Comparison of ENCODE assay signal across 8 cellular contexts in genomic region chr10:96374985-96375830, GRCh38. TPM values are rescaled to one million over a fixed set of nuclear protein-coding genes. Genes with fewer than 3 reads are reported as not detected.
DNase-seq lines count a peak whose midpoint lies in the region; ATAC-seq and TF ChIP-seq lines count a peak whose summit lies in the region.

No MANE protein-coding gene starts in this region.

- H3K9ac ChIP-seq in Karpas-422 (ENCODE audit: low read length) = peak overlapping the region; percentile 49
- H3K9ac ChIP-seq in neural progenitor cell = no peak overlapping the region

- TF ChIP-seq EP300 in stomach (IDR thresholded peaks at IDR 0.05) = no peak

- 6 to 7% (median 6%) methylated on average over 34 to 36 of the region's 36 CpGs for WGBS in stomach, 5 donors

- H3K9me3 ChIP-seq in Karpas-422 (ENCODE audit: low read length) (no peaks in the 10 kb centered on the region), neural progenitor cell (ENCODE audit: low read depth) (no peaks in the 10 kb centered on the region), stomach (no peaks in the 10 kb centered on the region)

- intact Hi-C loops in stomach (cut with DNase I; ENCODE audit: low total_unique reads) = no loop called here

- H3K4me1 ChIP-seq in Karpas-422 (ENCODE audit: low read length) (peaks cover 15% of the 10 kb centered on the region), neural progenitor cell (no peaks in the 10 kb centered on the region), stomach (peaks cover 5 to 24% (median 17%) of the 10 kb centered on the region in 4 donors)

- peaks cover 2% of the 10 kb centered on the region for H3K36me3 Mint-ChIP-seq in neural progenitor cell

- DNase-seq in DMS153 treated with DMSO at 0.1 percent for 48 hours (lab: John Stamatoyannopoulos, UW; ENCODE audit: unreplicated experiment) = peak; percentile 68
- peak; percentile 87 for DNase-seq in Karpas-422
- peak; percentile 96 for DNase-seq in RWPE1 (ENCODE audit: low spot score)
- peak; percentile 51 for DNase-seq in activated effector memory CD4-positive, alpha-beta T cell treated with Interleukin-2 at 50 U/mL for 16 hours
- DNase-seq in foreskin fibroblast = peak; percentile 80 to 95
- peak; percentile 95 for DNase-seq in neural progenitor cell (ENCODE audit: low spot score)
- DNase-seq in stomach = peak; percentile 88

- no peak overlapping the region for H3K27ac Mint-ChIP-seq in neural progenitor cell

- peaks cover 12% of the 10 kb centered on the region for H3K27me3 Mint-ChIP-seq in neural progenitor cell (ENCODE audit: insufficient read depth, low read depth)

- peak overlapping the region; percentile 86 for H2AFZ ChIP-seq in Karpas-422 (ENCODE audit: low read length)
- H2AFZ ChIP-seq in neural progenitor cell (replicated peaks) = peak overlapping the region; percentile 98

- POLR2A ChIA-PET in RWPE1 (lab: Yijun Ruan, JAX; ENCODE audit: low non-redundant PET) = no interaction called here

- H4K20me1 ChIP-seq in Karpas-422 (ENCODE audit: insufficient read depth, low read depth, low read length) = no peaks in the 10 kb centered on the region
- H4K20me1 ChIP-seq in neural progenitor cell (ENCODE audit: low read depth) = no peaks in the 10 kb centered on the region

- H3K4me3 ChIP-seq in Karpas-422 (ENCODE audit: low read length) (peak overlapping the region; percentile 62), foreskin fibroblast (ENCODE audit: low read depth in 1 of 2, low read length in 2 of 2) (peak overlapping the region; percentile 45 to 60), neural progenitor cell (peak overlapping the region; percentile 49), stomach (peak overlapping the region; percentile 30 to 47 (median 43))

- peak overlapping the region; percentile 70 for H3K4me2 ChIP-seq in Karpas-422 (ENCODE audit: low read depth, low read length, poor library complexity, severe bottlenecking)
- H3K4me2 ChIP-seq in neural progenitor cell = peak overlapping the region; percentile 87

- H3K36me3 ChIP-seq in Karpas-422 (ENCODE audit: insufficient read depth, low read length) (no peaks in the 10 kb centered on the region), neural progenitor cell (no peaks in the 10 kb centered on the region), stomach (no peaks in the 10 kb centered on the region)

- H3K4me1 Mint-ChIP-seq in neural progenitor cell = peaks cover 23% of the 10 kb centered on the region

- no peaks in the 10 kb centered on the region for H3K9me3 Mint-ChIP-seq in neural progenitor cell

- no peaks in the 10 kb centered on the region for H3K9me2 ChIP-seq in Karpas-422 (replicated peaks; ENCODE audit: insufficient read depth, low read length)

- no peak for TF ChIP-seq POLR2A in stomach (IDR thresholded peaks at IDR 0.05)

- H3K4me3 Mint-ChIP-seq in neural progenitor cell = peak overlapping the region; percentile 0

- H3K27me3 ChIP-seq in Karpas-422 (ENCODE audit: low read length) (no peaks in the 10 kb centered on the region), neural progenitor cell (peaks cover 10% of the 10 kb centered on the region), stomach (no peaks in the 10 kb centered on the region)

- H3K79me2 ChIP-seq in Karpas-422 (ENCODE audit: low read length) (no peaks in the 10 kb centered on the region), neural progenitor cell (ENCODE audit: low read depth) (no peaks in the 10 kb centered on the region)

- no peaks in the 10 kb centered on the region for H3F3A ChIP-seq in neural progenitor cell (ENCODE audit: low read depth)

- peak; percentile 74 for ATAC-seq in GM21619 (IDR thresholded peaks at IDR 0.05; ENCODE audit: unreplicated experiment)

- H3K27ac ChIP-seq in Karpas-422 (ENCODE audit: low read length) (no peak overlapping the region), RWPE1 (no peak overlapping the region), neural progenitor cell (no peak overlapping the region), stomach (no peak overlapping the region)

- CTCF ChIA-PET in RWPE1 (lab: Yijun Ruan, JAX) = interaction anchor here (0.5 to 1.7 kb wide), 21 partner anchors 9 to 873 kb away, joined by 3 to 8 read pairs (median 3); partner anchors contain the start of gene TLL2

- TF ChIP-seq CTCF in RWPE1 (conservative IDR thresholded peaks at IDR 0.05; ENCODE audit: low read depth) = peak; percentile 94
- peak; percentile 100 for TF ChIP-seq CTCF in foreskin fibroblast (IDR thresholded peaks at IDR 0.05; ENCODE audit: low read depth, low read length)
- peak; percentile 97 for TF ChIP-seq CTCF in neural progenitor cell (IDR thresholded peaks at IDR 0.05)
- TF ChIP-seq CTCF in stomach (IDR thresholded peaks at IDR 0.05) = peak in 5 of 7 experiments; percentile 92 to 96 (median 93)

RNA-seq across cellular contexts. Expression of gene OPALIN, which starts 16.4 kb away (rescaled TPM):
- total RNA-seq in Karpas-422 (2014; rRNA removed; shearing (Covaris generic); ENCODE audit: low replicate concordance) = not detected in 2 replicates
- total RNA-seq in neural progenitor cell (ENCODE audit: low replicate concordance) (not detected in 2 replicates), stomach (not detected)
- polyA plus RNA-seq in stomach = not detected
